ENCODE assay signal across 14 cellular contexts in genomic region chr2:86026744-86027065, GRCh38.
DNase-seq lines count a peak whose midpoint lies in the region; ATAC-seq and TF ChIP-seq lines count a peak whose summit lies in the region.
"Had no signal": no experiment of that assay in that cellular context is flagged by ENCODE, and none has a peak within 500 bp of the region (broad histone marks: within the 10 kb centered on the region; RNA-seq: fewer than 3 reads in every experiment).

No MANE protein-coding gene starts in this region.

- no peak overlapping the region for H4K8ac ChIP-seq in IMR-90 (ENCODE audit: low read depth in 2 of 2, low read length in 2 of 2)

- no peak overlapping the region for H2AFZ ChIP-seq in IMR-90 (replicated peaks; ENCODE audit: low read length, poor library complexity)
- H2AFZ ChIP-seq: GM23248 had no signal

- H3K9ac ChIP-seq in IMR-90 (ENCODE audit: low read depth, low read length) (no peak overlapping the region), skeletal muscle tissue (ENCODE audit: low read depth in 1 of 3, low read length in 3 of 3) (peak overlapping the region in 1 of 3 donors; percentile 16)
- H3K9ac ChIP-seq: GM23248 had no signal

- no peak overlapping the region for H2BK120ac ChIP-seq in IMR-90 (ENCODE audit: low read depth, low read length)

- H2BK20ac ChIP-seq in IMR-90 (ENCODE audit: low read depth, low read length): no peak overlapping the region

- H3K56ac ChIP-seq in IMR-90 (ENCODE audit: extremely low read depth, insufficient read depth, low read length): no peak overlapping the region

- H3K27ac ChIP-seq in A673 (ENCODE audit: low read depth, low read length, poor library complexity, severe bottlenecking) (no peak overlapping the region), IMR-90 (ENCODE audit: insufficient read depth, low read length) (no peak overlapping the region), cingulate gyrus (ENCODE audit: low read depth, low read length) (peak overlapping the region; percentile 88), skeletal muscle tissue (ENCODE audit: low read depth, low read length) (peak overlapping the region; percentile 40)
- H3K27ac ChIP-seq: GM23248 had no signal

- TF ChIP-seq POLR2A in IMR-90 (IDR thresholded peaks at IDR 0.05; ENCODE audit: low read depth, low read length): no peak

- BruUV-seq in A673 (replicated peaks; lab: Mats Ljungman, UMichigan) (TSS peak; percentile 15), IMR-90 (replicated peaks; lab: Mats Ljungman, UMichigan) (TSS peak; percentile 13)

- no peak overlapping the region for H2AK5ac ChIP-seq in IMR-90 (ENCODE audit: low read depth, low read length)

- in situ Hi-C loops in IMR-90 (cut with MboI; ENCODE audit: low sequenced_read_pairs): no loop called here

- POLR2A ChIA-PET in A673 (lab: Charles Lee; ENCODE audit: low non-redundant PET) (no interaction called here), IMR-90 (lab: Charles Lee; ENCODE audit: unreplicated experiment) (no interaction called here)

- CTCF ChIA-PET in A673 (lab: Charles Lee) (no interaction called here), IMR-90 (lab: Yijun Ruan, JAX) (interaction anchor here (0.6 kb wide), 1 partner anchor 200 kb away, joined by 3 read pairs; no protein-coding TSS in a partner anchor)

- no peak for DNase-seq in A673 (ENCODE audit: low spot score)
- no peak for DNase-seq in IMR-90
- no peak for DNase-seq in SKM-1 treated with dmso at 0.1 percent for 144 hours (lab: John Stamatoyannopoulos, UW; ENCODE audit: unreplicated experiment)
- DNase-seq in islet precursor cell: no peak
- DNase-seq in dedifferentiated amniotic fluid mesenchymal stem cell (ENCODE audit: extremely low spot score): no peak
- DNase-seq: activated naive CD4-positive, alpha-beta T cell; GM23248; NCI-H146; SHP77; stimulated activated CD4-positive, alpha-beta T cell treated with anti-CD3 and anti-CD28 coated beads, Interleukin-15, amount 100 ng/mL, for 24 hours; transverse colon had no signal

- peak overlapping the region; percentile 30 for H2AK9ac ChIP-seq in IMR-90 (replicated peaks; ENCODE audit: low read depth, low read length, poor library complexity)

- H3K79me1 ChIP-seq in IMR-90 (ENCODE audit: low read depth in 1 of 2, low read length in 2 of 2): no peaks in the 10 kb centered on the region

- H4K91ac ChIP-seq in IMR-90 (ENCODE audit: insufficient read depth, low read depth, low read length): no peak overlapping the region

- no peak overlapping the region for H3K18ac ChIP-seq in IMR-90 (ENCODE audit: low read depth, low read length)

- dilution Hi-C loops in IMR-90 (cut with HindIII; ENCODE audit: low sequenced_read_pairs, unreplicated experiment): no loop called here

- no peak overlapping the region for H2BK15ac ChIP-seq in IMR-90 (ENCODE audit: low read depth, low read length)

- no peaks in the 10 kb centered on the region for H3K9me3 ChIP-seq in A673 (ENCODE audit: low read depth, low read length, poor library complexity, severe bottlenecking)
- no peaks in the 10 kb centered on the region for H3K9me3 ChIP-seq in IMR-90 (ENCODE audit: control insufficient read depth, insufficient read depth, low read length)
- H3K9me3 ChIP-seq in skeletal muscle tissue (ENCODE audit: control insufficient read depth in 3 of 3, low read length in 3 of 3): no peaks in the 10 kb centered on the region
- H3K9me3 ChIP-seq: transverse colon had no signal

- H3K4ac ChIP-seq in IMR-90 (ENCODE audit: low read depth, low read length): no peak overlapping the region

- H3K4me1 ChIP-seq in A673 (ENCODE audit: insufficient read depth, low read length, poor library complexity, severe bottlenecking) (no peaks in the 10 kb centered on the region), IMR-90 (ENCODE audit: control insufficient read depth, insufficient read depth, low read length) (no peaks in the 10 kb centered on the region; the same call in 1 of the 2 replicates), skeletal muscle tissue (ENCODE audit: control insufficient read depth in 3 of 3, insufficient read depth in 3 of 3, low read length in 3 of 3) (peaks cover 13 to 37% (median 25%) of the 10 kb centered on the region in 3 donors)
- H3K4me1 ChIP-seq: transverse colon had no signal

- H4K5ac ChIP-seq in IMR-90 (ENCODE audit: low read depth, low read length): no peak overlapping the region

- no peak overlapping the region for H3K23ac ChIP-seq in IMR-90 (ENCODE audit: low read depth, low read length)

- no peaks in the 10 kb centered on the region for H4K20me1 ChIP-seq in IMR-90 (ENCODE audit: insufficient read depth, low read length)

- H3K4me3 ChIP-seq in A673 (ENCODE audit: low read depth, low read length, poor library complexity, severe bottlenecking) (no peak overlapping the region), IMR-90 (ENCODE audit: insufficient read depth, low read depth, low read length) (no peak overlapping the region), skeletal muscle tissue (ENCODE audit: low read length in 3 of 3) (no peak overlapping the region)
- H3K4me3 ChIP-seq: GM23248, transverse colon had no signal

- TF ChIP-seq CTCF in A673 (conservative IDR thresholded peaks at IDR 0.05; ENCODE audit: low read depth, low read length): no peak
- no peak for TF ChIP-seq CTCF in IMR-90 (conservative IDR thresholded peaks at IDR 0.05; ENCODE audit: low read depth, low read length)

- H2BK5ac ChIP-seq in IMR-90 (ENCODE audit: low read depth, low read length, poor library complexity, severe bottlenecking): no peak overlapping the region

- no peak for TF ChIP-seq RAD21 in IMR-90 (IDR thresholded peaks at IDR 0.05; ENCODE audit: low read length)

- WGBS in IMR-90 (ENCODE audit: extremely low coverage in 2 of 2, insufficient read length in 1 of 2), 2 experiments: 100% methylated on average over 5 of the region's 6 CpGs; no CpG with 5 or more reads in 1 of the 2 experiments

- H3K27me3 ChIP-seq in A673 (replicated peaks; ENCODE audit: insufficient read depth, low read depth, low read length, poor library complexity) (no peaks in the 10 kb centered on the region), IMR-90 (ENCODE audit: control insufficient read depth, insufficient read depth, low read length) (no peaks in the 10 kb centered on the region), skeletal muscle tissue (ENCODE audit: control insufficient read depth in 3 of 3, insufficient read depth in 3 of 3, low read length in 3 of 3) (no peaks in the 10 kb centered on the region)
- H3K27me3 ChIP-seq: transverse colon had no signal

- H3K9me1 ChIP-seq in IMR-90 (ENCODE audit: insufficient read depth, low read length): peaks cover 5% of the 10 kb centered on the region; the same call in 1 of the 2 replicates

- ATAC-seq in IMR-90 (ENCODE audit: low read depth) (no peak), HG03520 (IDR thresholded peaks at IDR 0.05; ENCODE audit: unreplicated experiment) (no peak)

- no peak overlapping the region for H3K14ac ChIP-seq in IMR-90 (replicated peaks; ENCODE audit: low read depth, low read length)

- intact Hi-C loops in A673 (cut with micrococcal nuclease; ENCODE audit: unreplicated experiment) (no loop called here), IMR-90 (cut with micrococcal nuclease) (no loop called here)

- no peak overlapping the region for H3K4me2 ChIP-seq in IMR-90 (ENCODE audit: low read depth, low read length)

- H3K36me3 ChIP-seq in A673 (ENCODE audit: insufficient read depth, low read length, poor library complexity, severe bottlenecking) (peaks cover 50% of the 10 kb centered on the region), IMR-90 (ENCODE audit: control insufficient read depth, insufficient read depth, low read length) (peaks cover 57% of the 10 kb centered on the region), skeletal muscle tissue (ENCODE audit: control insufficient read depth in 3 of 3, insufficient read depth in 3 of 3, low read length in 3 of 3) (peaks cover 53 to 61% (median 56%) of the 10 kb centered on the region in 3 donors)

TF ChIP-seq in IMR-90, 13 proteins besides CTCF, POLR2A, EP300 and RAD21:
- TF ChIP-seq RCOR1 (IDR thresholded peaks at IDR 0.05; ENCODE audit: insufficient replicate concordance, low read length): no peak
- no peak for TF ChIP-seq FOS (IDR thresholded peaks at IDR 0.05; ENCODE audit: low read depth, low read length)
- no peak for TF ChIP-seq SMC3 (IDR thresholded peaks at IDR 0.05; ENCODE audit: low read depth, low read length)
- TF ChIP-seq MXI1 (IDR thresholded peaks at IDR 0.05; ENCODE audit: borderline replicate concordance, low read depth, low read length): no peak
- no peak for TF ChIP-seq ELK1 (IDR thresholded peaks at IDR 0.05; ENCODE audit: borderline replicate concordance, low read depth, low read length)
- no peak for TF ChIP-seq CEBPB (IDR thresholded peaks at IDR 0.05; ENCODE audit: low read depth, low read length)
- TF ChIP-seq MAFK (IDR thresholded peaks at IDR 0.05; ENCODE audit: low read depth, low read length): no peak
- TF ChIP-seq BHLHE40 (IDR thresholded peaks at IDR 0.05; ENCODE audit: low read depth, low read length): no peak
- TF ChIP-seq USF2 (IDR thresholded peaks at IDR 0.05; ENCODE audit: low read depth, low read length): no peak
- no peak for TF ChIP-seq CHD1 (IDR thresholded peaks at IDR 0.05; ENCODE audit: low read depth, low read length)
- no peak for TF ChIP-seq RFX5 (IDR thresholded peaks at IDR 0.05; ENCODE audit: low read depth, low read length)
- no peak for TF ChIP-seq NFE2L2 (IDR thresholded peaks at IDR 0.05; ENCODE audit: low read depth, low read length)
- no peak for TF ChIP-seq MAZ (IDR thresholded peaks at IDR 0.05; ENCODE audit: borderline replicate concordance, low read depth, low read length)

Comparison
In these comparisons a context has a peak if more than half of its experiments do, and no peak if none do; other contexts are left out.
1. H3K27ac ChIP-seq: peak in cingulate gyrus (single experiment) and skeletal muscle tissue (single experiment); none in A673 (single experiment) and IMR-90 (single experiment).